ENCODE assay signal across 8 cellular contexts in genomic region chr10:73781879-73782748, GRCh38. TPM values are rescaled to one million over a fixed set of nuclear protein-coding genes. Genes with fewer than 3 reads are reported as not detected.
DNase-seq lines count a peak whose midpoint lies in the region; ATAC-seq and TF ChIP-seq lines count a peak whose summit lies in the region.

TSS of gene CHCHD1 (plus strand) at chr10:73782048. CDS start at chr10:73782076, 28 bp downstream.

- H3K27ac ChIP-seq in BLaER1: peak within 1 kb of the TSS; percentile 94
- H3K27ac ChIP-seq in HL-60 (replicated peaks): peak within 1 kb of the TSS; percentile 97

- H3K9ac ChIP-seq in BLaER1: peak within 1 kb of the TSS; percentile 93
- H3K9ac ChIP-seq in endocrine pancreas (ENCODE audit: control insufficient read depth, insufficient read depth, low read length): peak within 1 kb of the TSS; percentile 94

- TF ChIP-seq CTCF in HL-60 (IDR thresholded peaks at IDR 0.05; ENCODE audit: insufficient read depth, low read length): no peak

- peak within 1 kb of the TSS; percentile 97 for H3K4me2 ChIP-seq in BLaER1

- ATAC-seq in GM19351 (IDR thresholded peaks at IDR 0.05; ENCODE audit: unreplicated experiment): peak; percentile 58
- ATAC-seq in activated CD8-positive, alpha-beta memory T cell treated with anti-CD3 and anti-CD28 coated beads, Interleukin-2, amount 10 ng/mL, durations not matched to agents 7 days and 5 days: peak; percentile 73

- H3K4me3 Mint-ChIP-seq in activated CD8-positive, alpha-beta memory T cell treated with anti-CD3 and anti-CD28 coated beads, Interleukin-2, amount 10 ng/mL, durations not matched to agents 7 days and 5 days: peak within 1 kb of the TSS; percentile 87

- peaks cover 68% of the 10 kb centered on the region for H4K20me1 ChIP-seq in BLaER1

- H3K27me3 ChIP-seq in BLaER1 (no peaks in the 10 kb centered on the region), HL-60 (ENCODE audit: insufficient read depth, poor library complexity, severe bottlenecking) (no peaks in the 10 kb centered on the region), endocrine pancreas (ENCODE audit: control insufficient read depth, insufficient read depth, low read length) (no peaks in the 10 kb centered on the region)

- H3K4me1 ChIP-seq in BLaER1 (peaks cover 76% of the 10 kb centered on the region), endocrine pancreas (ENCODE audit: control insufficient read depth, insufficient read depth, low read length) (peaks cover 19% of the 10 kb centered on the region)

- H3K36me3 Mint-ChIP-seq in activated CD8-positive, alpha-beta memory T cell treated with anti-CD3 and anti-CD28 coated beads, Interleukin-2, amount 10 ng/mL, durations not matched to agents 7 days and 5 days: peaks cover 16% of the 10 kb centered on the region

- H3K27me3 Mint-ChIP-seq in activated CD8-positive, alpha-beta memory T cell treated with anti-CD3 and anti-CD28 coated beads, Interleukin-2, amount 10 ng/mL, durations not matched to agents 7 days and 5 days: no peaks in the 10 kb centered on the region

- CTCF ChIA-PET in activated CD8-positive, alpha-beta memory T cell treated with anti-CD3 and anti-CD28 coated beads, Interleukin-2, amount 10 ng/mL, durations not matched to agents 7 days and 5 days (lab: Charles Lee): interaction anchor here (0.6 to 4.6 kb wide), 6 partner anchors 10 to 139 kb away, joined by 3 to 39 read pairs (median 4); partner anchors contain the start of gene SEC24C

- H3K9me3 Mint-ChIP-seq in activated CD8-positive, alpha-beta memory T cell treated with anti-CD3 and anti-CD28 coated beads, Interleukin-2, amount 10 ng/mL, durations not matched to agents 7 days and 5 days (ENCODE audit: low read depth): no peaks in the 10 kb centered on the region

- DNase-seq in HL-60 (ENCODE audit: low read depth in 1 of 2, low spot score in 1 of 2) (peak; percentile 87 to 94), NOMO-1 treated with DMSO at 0.1 percent for 48 hours (lab: John Stamatoyannopoulos, UW; ENCODE audit: unreplicated experiment) (peak; percentile 83), mesenteric fat pad (ENCODE audit: low spot score) (peak; percentile 99)
- peak; percentile 96 for DNase-seq in activated CD8-positive, alpha-beta memory T cell treated with anti-CD3 and anti-CD28 coated beads, Interleukin-2, amount 10 ng/mL, durations not matched to agents 7 days and 5 days
- DNase-seq in stimulated activated CD8-positive, alpha-beta memory T cell treated with anti-CD3 and anti-CD28 coated beads, Interleukin-15, amount 100 ng/mL, for 1 hour (ENCODE audit: low read depth): peak; percentile 84

- H3K9me3 ChIP-seq in BLaER1 (no peaks in the 10 kb centered on the region), endocrine pancreas (ENCODE audit: control insufficient read depth, low read length) (no peaks in the 10 kb centered on the region)

- peaks cover 51% of the 10 kb centered on the region for H3K4me1 Mint-ChIP-seq in activated CD8-positive, alpha-beta memory T cell treated with anti-CD3 and anti-CD28 coated beads, Interleukin-2, amount 10 ng/mL, durations not matched to agents 7 days and 5 days

- H3K4me3 ChIP-seq in BLaER1: peak within 1 kb of the TSS; percentile 89
- H3K4me3 ChIP-seq in HL-60 (replicated peaks; ENCODE audit: insufficient read depth, low read length): peak within 1 kb of the TSS; percentile 75
- H3K4me3 ChIP-seq in endocrine pancreas (ENCODE audit: control insufficient read depth, insufficient read depth, low read length): peak within 1 kb of the TSS; percentile 88

- peak within 1 kb of the TSS; percentile 97 for H3K27ac Mint-ChIP-seq in activated CD8-positive, alpha-beta memory T cell treated with anti-CD3 and anti-CD28 coated beads, Interleukin-2, amount 10 ng/mL, durations not matched to agents 7 days and 5 days

- H3K36me3 ChIP-seq in BLaER1 (peaks cover 32% of the 10 kb centered on the region), endocrine pancreas (ENCODE audit: control insufficient read depth, insufficient read depth, low read length) (no peaks in the 10 kb centered on the region)

RNA-seq across cellular contexts. Expression of gene CHCHD1, which starts in this region (rescaled TPM):
- 10 to 100 TPM; 29.0 to 36.2 TPM for total RNA-seq in activated CD8-positive, alpha-beta memory T cell treated with anti-CD3 and anti-CD28 coated beads, Interleukin-2, amount 10 ng/mL, durations not matched to agents 7 days and 5 days
- 17.7 TPM for total RNA-seq in mesenteric fat pad

Comparison
In these comparisons a context has a peak if more than half of its experiments do, and no peak if none do; other contexts are left out.
1. Peak in every context shown above with its lines: DNase-seq, ATAC-seq, H3K4me3 ChIP-seq and H3K27ac ChIP-seq.